Comparison of ENCODE assay signal across 18 cellular contexts in genomic region chr17:70447588-70447987, GRCh38.
"Had no signal": no experiment of that assay in that cellular context is flagged by ENCODE, and none has a peak within 500 bp of the region (broad histone marks: within the 10 kb centered on the region; RNA-seq: fewer than 3 reads in every experiment).

No MANE protein-coding gene starts in this region.

- H3K4me1 Mint-ChIP-seq: activated CD8-positive, alpha-beta memory T cell treated with anti-CD3 and anti-CD28 coated beads, Interleukin-2, amount 10 ng/mL, durations not matched to agents 7 days and 5 days; memory B cell; stimulated activated naive CD8-positive, alpha-beta T cell treated with anti-CD3 and anti-CD28 coated beads, Interleukin-15, amount 100 ng/mL, for 72 hours had no signal

- ATAC-seq: activated CD8-positive, alpha-beta memory T cell treated with anti-CD3 and anti-CD28 coated beads, Interleukin-2, amount 10 ng/mL, durations not matched to agents 7 days and 5 days; gastroesophageal sphincter; left lung; stimulated activated naive CD8-positive, alpha-beta T cell treated with anti-CD3 and anti-CD28 coated beads, Interleukin-15, amount 100 ng/mL, for 72 hours had no signal

- H3K4me3 Mint-ChIP-seq: activated CD8-positive, alpha-beta memory T cell treated with anti-CD3 and anti-CD28 coated beads, Interleukin-2, amount 10 ng/mL, durations not matched to agents 7 days and 5 days; activated naive CD8-positive, alpha-beta T cell; activated T-cell treated with anti-CD3 and anti-CD28 coated beads, Interleukin-2, amount 50 U/mL, for 24 hours; memory B cell; stimulated activated naive CD8-positive, alpha-beta T cell treated with anti-CD3 and anti-CD28 coated beads, Interleukin-15, amount 100 ng/mL, for 72 hours had no signal

- H3K27ac ChIP-seq: cardiac muscle cell, gastroesophageal sphincter, left lung, thyroid gland had no signal

- H3K36me3 ChIP-seq: cardiac muscle cell, gastroesophageal sphincter, left lung, thyroid gland had no signal

- H3K4me1 ChIP-seq: gastroesophageal sphincter, left lung, thyroid gland had no signal

- H3K9me3 ChIP-seq: gastroesophageal sphincter, left lung, thyroid gland had no signal

- H3K36me3 Mint-ChIP-seq: activated CD8-positive, alpha-beta memory T cell treated with anti-CD3 and anti-CD28 coated beads, Interleukin-2, amount 10 ng/mL, durations not matched to agents 7 days and 5 days; activated naive CD8-positive, alpha-beta T cell; memory B cell had no signal

- FAIRE-seq: colon, keratinocyte had no signal

- DNase-seq: activated CD4-positive, alpha-beta T cell treated with anti-CD3 and anti-CD28 coated beads, Interleukin-2, amount 50 U/mL, for 4 hours; activated CD4-positive, CD25-positive, alpha-beta regulatory T cell treated with anti-CD3 and anti-CD28 coated beads, Interleukin-2, amount 50 U/mL, for 72 hours; activated CD8-positive, alpha-beta memory T cell treated with anti-CD3 and anti-CD28 coated beads, Interleukin-2, amount 10 ng/mL, durations not matched to agents 7 days and 5 days; activated effector memory CD4-positive, alpha-beta T cell treated with Interleukin-2 at 50 U/mL for 16 hours; activated T-cell treated with anti-CD3 and anti-CD28 coated beads, Interleukin-2, amount 50 U/mL, for 24 hours; aorta; left lung; retina; stimulated activated CD4-positive, alpha-beta T cell treated with anti-CD3 and anti-CD28 coated beads, Interleukin-15, amount 100 ng/mL, for 24 hours; stimulated activated CD4-positive, alpha-beta T cell treated with anti-CD3 and anti-CD28 coated beads, Interleukin-4, amount 100 ng/mL, for 24 hours; stimulated activated naive CD8-positive, alpha-beta T cell treated with anti-CD3 and anti-CD28 coated beads, Interleukin-15, amount 100 ng/mL, for 72 hours; thyroid gland had no signal

- H3K27me3 ChIP-seq: cardiac muscle cell, gastroesophageal sphincter, left lung, thyroid gland had no signal

- H3K27ac Mint-ChIP-seq: activated CD8-positive, alpha-beta memory T cell treated with anti-CD3 and anti-CD28 coated beads, Interleukin-2, amount 10 ng/mL, durations not matched to agents 7 days and 5 days; activated naive CD8-positive, alpha-beta T cell; activated T-cell treated with anti-CD3 and anti-CD28 coated beads, Interleukin-2, amount 50 U/mL, for 24 hours; memory B cell; stimulated activated naive CD8-positive, alpha-beta T cell treated with anti-CD3 and anti-CD28 coated beads, Interleukin-15, amount 100 ng/mL, for 72 hours had no signal

- H3K4me3 ChIP-seq: cardiac muscle cell, gastroesophageal sphincter, left lung, thyroid gland had no signal

- H3K27me3 Mint-ChIP-seq: activated CD8-positive, alpha-beta memory T cell treated with anti-CD3 and anti-CD28 coated beads, Interleukin-2, amount 10 ng/mL, durations not matched to agents 7 days and 5 days; activated naive CD8-positive, alpha-beta T cell; activated T-cell treated with anti-CD3 and anti-CD28 coated beads, Interleukin-2, amount 50 U/mL, for 24 hours; memory B cell; stimulated activated naive CD8-positive, alpha-beta T cell treated with anti-CD3 and anti-CD28 coated beads, Interleukin-15, amount 100 ng/mL, for 72 hours had no signal
